Comparison of ENCODE assay signal across 14 cellular contexts in genomic region chr5:112310746-112311145, GRCh38.
A peak's percentile ranks its signal among the peaks of the same experiment; 100 is the strongest.
DNase-seq lines count a peak whose midpoint lies in the region; ATAC-seq and TF ChIP-seq lines count a peak whose summit lies in the region.
"Had no signal": no experiment of that assay in that cellular context is flagged by ENCODE, and none has a peak within 500 bp of the region (broad histone marks: within the 10 kb centered on the region; RNA-seq: fewer than 3 reads in every experiment).

No MANE protein-coding gene starts in this region.

- H3K4me1 Mint-ChIP-seq in neural progenitor cell, result peaks cover 6% of the 10 kb centered on the region
- H3K4me1 Mint-ChIP-seq: CD14-positive monocyte; CD8-positive, alpha-beta memory T cell had no signal

- H3K9me3 ChIP-seq in neural progenitor cell (ENCODE audit: low read depth), result no peaks in the 10 kb centered on the region
- H3K9me3 ChIP-seq: A549, Caco-2, HAP-1 had no signal

- no peaks in the 10 kb centered on the region for H3F3A ChIP-seq in neural progenitor cell (ENCODE audit: low read depth)

- H2AFZ ChIP-seq in neural progenitor cell (replicated peaks), result no peak overlapping the region

- no peak overlapping the region for H3K9ac ChIP-seq in neural progenitor cell

- DNase-seq in RKO (ENCODE audit: low spot score) (peak; percentile 9), epithelial cell of proximal tubule (ENCODE audit: low read depth) (peak; percentile 76), retinal pigment epithelial cell (ENCODE audit: low read depth) (peak; percentile 81), neural progenitor cell (ENCODE audit: low spot score) (no peak)
- no peak for DNase-seq in activated effector memory CD4-positive, alpha-beta T cell treated with Interleukin-2 at 50 U/mL for 16 hours
- DNase-seq: Caco-2; CD8-positive, alpha-beta memory T cell; DMS53; GF-D8; GOT3 had no signal

- H3K79me2 ChIP-seq in neural progenitor cell (ENCODE audit: low read depth), result no peaks in the 10 kb centered on the region

- H4K20me1 ChIP-seq in neural progenitor cell (ENCODE audit: low read depth), result no peaks in the 10 kb centered on the region

- no peak overlapping the region for H3K27ac Mint-ChIP-seq in neural progenitor cell
- H3K27ac Mint-ChIP-seq: CD14-positive monocyte; CD8-positive, alpha-beta memory T cell had no signal

- peaks cover 9% of the 10 kb centered on the region for H3K36me3 Mint-ChIP-seq in neural progenitor cell
- H3K36me3 Mint-ChIP-seq: CD14-positive monocyte; CD8-positive, alpha-beta memory T cell had no signal

- ATAC-seq in HG03139 (IDR thresholded peaks at IDR 0.05; ENCODE audit: unreplicated experiment), result no peak
- ATAC-seq: A549 had no signal

- no peak overlapping the region for H3K4me3 Mint-ChIP-seq in neural progenitor cell
- H3K4me3 Mint-ChIP-seq: CD14-positive monocyte; CD8-positive, alpha-beta memory T cell had no signal

- H3K27me3 Mint-ChIP-seq in neural progenitor cell (ENCODE audit: insufficient read depth, low read depth), result no peaks in the 10 kb centered on the region

- no peak overlapping the region for H3K4me3 ChIP-seq in epithelial cell of proximal tubule (ENCODE audit: low read depth, low read length)
- no peak overlapping the region for H3K4me3 ChIP-seq in retinal pigment epithelial cell (ENCODE audit: low read length)
- H3K4me3 ChIP-seq in neural progenitor cell, result no peak overlapping the region
- H3K4me3 ChIP-seq: A549, HAP-1 had no signal

- no peaks in the 10 kb centered on the region for H3K36me3 ChIP-seq in neural progenitor cell
- H3K36me3 ChIP-seq: HAP-1 had no signal

- no peak overlapping the region for H3K27ac ChIP-seq in neural progenitor cell
- H3K27ac ChIP-seq: A549 had no signal

- H3K9me3 Mint-ChIP-seq in neural progenitor cell, result peaks cover 9% of the 10 kb centered on the region

- TF ChIP-seq CTCF in epithelial cell of proximal tubule (conservative IDR thresholded peaks at IDR 0.05; ENCODE audit: low read depth, low read length), result no peak
- TF ChIP-seq CTCF in retinal pigment epithelial cell (conservative IDR thresholded peaks at IDR 0.05; ENCODE audit: low read depth, low read length), result no peak
- no peak for TF ChIP-seq CTCF in neural progenitor cell (IDR thresholded peaks at IDR 0.05)

- H3K4me2 ChIP-seq in neural progenitor cell, result no peak overlapping the region
- H3K4me2 ChIP-seq: A549 had no signal

- no peaks in the 10 kb centered on the region for H3K4me1 ChIP-seq in neural progenitor cell
- H3K4me1 ChIP-seq: A549, Caco-2, HAP-1 had no signal

- H3K27me3 ChIP-seq in neural progenitor cell, result no peaks in the 10 kb centered on the region

Comparison
In these comparisons a context has a peak if more than half of its experiments do, and no peak if none do; other contexts are left out.
1. DNase-seq: peak in RKO (single experiment), epithelial cell of proximal tubule (single experiment) and retinal pigment epithelial cell (single experiment); none in activated effector memory CD4-positive, alpha-beta T cell treated with Interleukin-2 at 50 U/mL for 16 hours (single experiment) and neural progenitor cell (single experiment).